ENCODE assay signal across 19 cellular contexts in the genomic region with DNA sequence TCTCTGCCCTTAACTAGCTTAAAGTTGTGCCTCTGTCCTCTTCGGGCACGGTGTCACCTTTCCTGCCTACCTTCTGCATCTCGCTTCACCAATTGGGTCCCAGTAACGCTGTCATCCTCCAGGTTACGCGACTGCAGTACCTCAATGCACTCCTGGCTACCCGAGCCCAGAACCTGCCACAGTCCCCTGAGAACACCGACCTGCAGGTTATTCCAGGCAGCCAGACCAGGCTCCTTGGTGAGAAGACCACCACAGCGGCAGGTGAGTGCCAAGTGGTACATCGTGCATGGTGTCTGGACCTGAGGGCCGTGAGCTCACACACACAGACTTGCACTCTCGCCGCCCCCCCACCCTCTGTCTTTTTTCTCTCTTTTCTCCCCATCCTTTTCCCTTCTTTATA. TPM values are rescaled to one million over a fixed set of nuclear protein-coding genes. Genes with fewer than 3 reads are reported as not detected.
DNase-seq lines count a peak whose midpoint lies in the region; ATAC-seq, FAIRE-seq and TF ChIP-seq lines count a peak whose summit lies in the region.
"Had no signal": no experiment of that assay in that cellular context is flagged by ENCODE, and none has a peak within 500 bp of the region (broad histone marks: within the 10 kb centered on the region; RNA-seq: fewer than 3 reads in every experiment).

No MANE protein-coding gene starts in this region.

- H3K4me3 Mint-ChIP-seq in T-helper 17 cell = no peak overlapping the region
- no peak overlapping the region for H3K4me3 Mint-ChIP-seq in endodermal cell
- H3K4me3 Mint-ChIP-seq: CD4-positive, alpha-beta memory T cell; GM23338; H9 had no signal

- no peak for TF ChIP-seq CTCF in spleen (IDR thresholded peaks at IDR 0.05 in 8 of 11, conservative IDR thresholded peaks at IDR 0.05 in 3 of 11)
- TF ChIP-seq CTCF in endodermal cell (conservative IDR thresholded peaks at IDR 0.05) = no peak

- TF ChIP-seq POLR2A in spleen (IDR thresholded peaks at IDR 0.05) = no peak

- H3K18ac ChIP-seq in mesenchymal stem cell (ENCODE audit: low read depth in 1 of 2, low read length in 2 of 2) = no peak overlapping the region

- H3K36me3 Mint-ChIP-seq in T-helper 17 cell (ENCODE audit: low read depth) (peaks cover 7% of the 10 kb centered on the region), endodermal cell (ENCODE audit: low read depth) (peaks cover 77% of the 10 kb centered on the region)

- no peak for ATAC-seq in T-helper 17 cell
- ATAC-seq: GM23338, HCT116 had no signal

- H2BK5ac ChIP-seq in mesenchymal stem cell (ENCODE audit: low read depth, low read length, poor library complexity, severe bottlenecking) = no peak overlapping the region

- H2AFZ ChIP-seq in mesenchymal stem cell (ENCODE audit: low read depth, low read length) = no peak overlapping the region
- H2AFZ ChIP-seq: GM23338 had no signal

- H3K36me3 ChIP-seq in mesenchymal stem cell (ENCODE audit: control insufficient read depth in 1 of 2, insufficient read depth in 2 of 2, low read depth in 1 of 2, low read length in 2 of 2) = peaks cover 52 to 64% of the 10 kb centered on the region in 2 experiments
- H3K36me3 ChIP-seq in spleen = peaks cover 0 to 100% (median 84%) of the 10 kb centered on the region in 6 donors
- H3K36me3 ChIP-seq in endodermal cell (ENCODE audit: control insufficient read depth, insufficient read depth, low read length) = peaks cover 59% of the 10 kb centered on the region

- H3K79me1 ChIP-seq in mesenchymal stem cell (replicated peaks; ENCODE audit: low read length, poor library complexity, severe bottlenecking) = peaks cover 20% of the 10 kb centered on the region

- no peak overlapping the region for H2BK12ac ChIP-seq in mesenchymal stem cell (ENCODE audit: low read length in 2 of 2)

- no peak overlapping the region for H4K91ac ChIP-seq in mesenchymal stem cell (ENCODE audit: low read length)

- FAIRE-seq in HTR-8/SVneo (lab: Jason Lieb, UNC) = peak; percentile 64
- FAIRE-seq: GM12891, GM18507 had no signal

- H3K4me1 Mint-ChIP-seq in T-helper 17 cell = peaks cover 7% of the 10 kb centered on the region
- H3K4me1 Mint-ChIP-seq in endodermal cell = peaks cover 10% of the 10 kb centered on the region

- no peak overlapping the region for H3K23ac ChIP-seq in mesenchymal stem cell (ENCODE audit: low read length in 2 of 2)

- no peak overlapping the region for H3K4me2 ChIP-seq in mesenchymal stem cell (ENCODE audit: low read length, poor library complexity, severe bottlenecking)
- H3K4me2 ChIP-seq: GM23338 had no signal

- H3K9me3 Mint-ChIP-seq in endodermal cell = no peaks in the 10 kb centered on the region
- H3K9me3 Mint-ChIP-seq: CD4-positive, alpha-beta memory T cell; GM23338; H9 had no signal

- no peak overlapping the region for H3K14ac ChIP-seq in mesenchymal stem cell (ENCODE audit: low read length in 2 of 2)

- H3K27me3 Mint-ChIP-seq in T-helper 17 cell (no peaks in the 10 kb centered on the region), endodermal cell (ENCODE audit: insufficient read depth) (no peaks in the 10 kb centered on the region)
- H3K27me3 Mint-ChIP-seq: CD4-positive, alpha-beta memory T cell had no signal

- H3K4me3 ChIP-seq in mesenchymal stem cell (ENCODE audit: insufficient read depth in 1 of 2, low read depth in 1 of 2, low read length in 2 of 2) = no peak overlapping the region
- no peak overlapping the region for H3K4me3 ChIP-seq in spleen
- H3K4me3 ChIP-seq in endodermal cell (ENCODE audit: low read length) = no peak overlapping the region
- H3K4me3 ChIP-seq: GM23338 had no signal

- H3K9ac ChIP-seq in mesenchymal stem cell (ENCODE audit: low read length) = no peak overlapping the region
- no peak overlapping the region for H3K9ac ChIP-seq in endodermal cell (ENCODE audit: extremely low read depth, low read length, poor library complexity, severe bottlenecking)

- H3K27ac ChIP-seq in mesenchymal stem cell (ENCODE audit: low read length, poor library complexity, severe bottlenecking) (no peak overlapping the region), spleen (no peak overlapping the region), endodermal cell (ENCODE audit: low read depth, low read length) (no peak overlapping the region)

- no peak for DNase-seq in HTR-8/SVneo (ENCODE audit: insufficient read length, low spot score)
- DNase-seq in T-helper 17 cell = no peak
- DNase-seq in mesenchymal stem cell = no peak
- DNase-seq in spleen = peak; percentile 59
- no peak for DNase-seq in endodermal cell
- no peak for DNase-seq in stimulated activated CD4-positive, alpha-beta T cell treated with anti-CD3 and anti-CD28 coated beads, Interleukin-15, amount 100 ng/mL, for 24 hours
- DNase-seq in SKM-1 treated with dmso at 0.1 percent for 144 hours (lab: John Stamatoyannopoulos, UW; ENCODE audit: unreplicated experiment) = no peak
- DNase-seq: C1 segment of cervical spinal cord; Calu3; CD4-positive, alpha-beta memory T cell; COR-L47; DMS53; DMS79 treated with DMSO at 0.1 percent for 48 hours; GF-D8; H9 had no signal

- no peak overlapping the region for H2AK5ac ChIP-seq in mesenchymal stem cell (ENCODE audit: low read length, severe bottlenecking)

- H3K4me1 ChIP-seq in mesenchymal stem cell (ENCODE audit: control insufficient read depth, insufficient read depth, low read depth, low read length) = peaks cover 12% of the 10 kb centered on the region
- peaks cover 0 to 27% (median 15%) of the 10 kb centered on the region in 6 donors for H3K4me1 ChIP-seq in spleen
- peaks cover 13% of the 10 kb centered on the region for H3K4me1 ChIP-seq in endodermal cell (ENCODE audit: control insufficient read depth, insufficient read depth, low read length)

- 97% methylated on average over 10 of the region's 13 CpGs for WGBS in mesenchymal stem cell
- WGBS in spleen, 5 donors = 94 to 98% (median 96%) methylated on average over 13 of the region's 13 CpGs
- WGBS in endodermal cell (ENCODE audit: insufficient coverage in 1 of 2, insufficient read length in 1 of 2), 2 experiments = 95 to 96% methylated on average over 7 to 11 of the region's 13 CpGs

- intact Hi-C loops in spleen (cut with DNase I; ENCODE audit: low total_unique reads) = no loop called here

- H3K27ac Mint-ChIP-seq in T-helper 17 cell (peak overlapping the region; percentile 74), endodermal cell (no peak overlapping the region)
- H3K27ac Mint-ChIP-seq: GM23338, H9 had no signal

- H3K27me3 ChIP-seq in mesenchymal stem cell (ENCODE audit: control insufficient read depth in 1 of 2, insufficient read depth in 1 of 2, low read length in 2 of 2) (no peaks in the 10 kb centered on the region), spleen (replicated peaks in 1 of 7) (no peaks in the 10 kb centered on the region), endodermal cell (ENCODE audit: control insufficient read depth, insufficient read depth, low read length, poor library complexity, severe bottlenecking) (no peaks in the 10 kb centered on the region)

- H4K8ac ChIP-seq in mesenchymal stem cell (ENCODE audit: low read length) = no peak overlapping the region

- H2BK15ac ChIP-seq in mesenchymal stem cell (ENCODE audit: low read depth, poor library complexity, severe bottlenecking) = peak overlapping the region; percentile 20

- no peak overlapping the region for H2BK120ac ChIP-seq in mesenchymal stem cell (ENCODE audit: low read depth, low read length)

- H3K4ac ChIP-seq in mesenchymal stem cell (ENCODE audit: low read depth in 1 of 2, low read length in 2 of 2) = no peak overlapping the region

- H3K9me3 ChIP-seq in T-helper 17 cell (ENCODE audit: control insufficient read depth, low read length, poor library complexity, severe bottlenecking) (no peaks in the 10 kb centered on the region), mesenchymal stem cell (ENCODE audit: control insufficient read depth, low read length) (no peaks in the 10 kb centered on the region), spleen (no peaks in the 10 kb centered on the region), endodermal cell (ENCODE audit: control insufficient read depth, low read length) (no peaks in the 10 kb centered on the region)

RNA-seq across cellular contexts. Expression of a gene that starts 12.8 kb away (rescaled TPM):
- total RNA-seq in T-helper 17 cell (10 to 100 TPM; 30.8 to 39.5 TPM), spleen (10 to 100 TPM; 20.7 to 37.8 (median 25.6) TPM), endodermal cell (10 to 100 TPM; 33.1 to 34.8 TPM)
- 3.8 TPM for polyA plus RNA-seq in mesenchymal stem cell (2013, experiment 1 of 2)
- polyA plus RNA-seq in mesenchymal stem cell (2013, experiment 2 of 2) = 3.8 TPM
- 1 to 10 TPM; 3.7 to 7.8 (median 3.7) TPM for polyA plus RNA-seq in spleen
- 16.5 TPM for polyA plus RNA-seq in endodermal cell (2013, experiment 1 of 2)
- polyA plus RNA-seq in endodermal cell (2013, experiment 2 of 2) = 14.9 TPM

RNA-seq across cellular contexts. Expression of a gene that starts 14.9 kb away (rescaled TPM):
- total RNA-seq in T-helper 17 cell = 10 to 100 TPM in 1 of 2 donors, 1 to 10 TPM in 1; 7.6 to 11.2 TPM
- 0.81 TPM for polyA plus RNA-seq in mesenchymal stem cell (2013, experiment 1 of 2)
- 0.89 TPM for polyA plus RNA-seq in mesenchymal stem cell (2013, experiment 2 of 2)
- total RNA-seq in spleen = 10 to 100 TPM in 3 of 7 donors, 1 to 10 TPM in 4; 4.6 to 19.8 (median 9.3) TPM
- 1 to 10 TPM; 2.4 to 4.9 (median 3.9) TPM for polyA plus RNA-seq in spleen
- total RNA-seq in endodermal cell = 1 to 10 TPM; 2.6 to 3.6 TPM
- 3.5 TPM for polyA plus RNA-seq in endodermal cell (2013, experiment 1 of 2)
- polyA plus RNA-seq in endodermal cell (2013, experiment 2 of 2) = 2.6 TPM

RNA-seq across cellular contexts. Expression of a gene that starts 28.9 kb away (rescaled TPM):
- total RNA-seq in T-helper 17 cell = 10 to 100 TPM; 16.8 to 18.6 TPM
- polyA plus RNA-seq in mesenchymal stem cell (2013, experiment 1 of 2) = 11.8 TPM
- polyA plus RNA-seq in mesenchymal stem cell (2013, experiment 2 of 2) = 10.8 TPM
- total RNA-seq in spleen = 10 to 100 TPM; 13.6 to 32.2 (median 22.5) TPM
- polyA plus RNA-seq in spleen = 10 to 100 TPM; 13.7 to 17.7 (median 15.8) TPM
- 10 to 100 TPM; 14.6 to 16.7 TPM for total RNA-seq in endodermal cell
- polyA plus RNA-seq in endodermal cell (2013, experiment 1 of 2) = 13.0 TPM
- 14.1 TPM for polyA plus RNA-seq in endodermal cell (2013, experiment 2 of 2)

RNA-seq across cellular contexts. Expression of a gene that starts 41.0 kb away (rescaled TPM):
- 10 to 100 TPM; 25.5 to 30.9 TPM for total RNA-seq in T-helper 17 cell
- 20.2 TPM for polyA plus RNA-seq in mesenchymal stem cell (2013, experiment 1 of 2)
- 20.7 TPM for polyA plus RNA-seq in mesenchymal stem cell (2013, experiment 2 of 2)
- 100 to 1,000 TPM in 2 of 7 donors, 10 to 100 TPM in 5; 59.7 to 205 (median 70.3) TPM for total RNA-seq in spleen
- polyA plus RNA-seq in spleen = 10 to 100 TPM in 2 of 3 donors, 1 to 10 TPM in 1; 6.1 to 37.2 (median 16.5) TPM
- 10 to 100 TPM; 82.5 to 92.1 TPM for total RNA-seq in endodermal cell
- polyA plus RNA-seq in endodermal cell (2013, experiment 1 of 2) = 76.4 TPM
- polyA plus RNA-seq in endodermal cell (2013, experiment 2 of 2) = 67.9 TPM
